ENCODE assay signal across 8 cellular contexts in genomic region chr4:3293410-3294391, GRCh38. TPM values are rescaled to one million over a fixed set of nuclear protein-coding genes. Genes with fewer than 3 reads are reported as not detected.
DNase-seq lines count a peak whose midpoint lies in the region; ATAC-seq and TF ChIP-seq lines count a peak whose summit lies in the region.

No MANE protein-coding gene starts in this region.

- H3K27me3 ChIP-seq in AG04450 (ENCODE audit: control insufficient read depth, insufficient read depth, low read length), result no peaks in the 10 kb centered on the region
- H3K27me3 ChIP-seq in brain microvascular endothelial cell (replicated peaks), result no peaks in the 10 kb centered on the region
- no peaks in the 10 kb centered on the region for H3K27me3 ChIP-seq in lower lobe of right lung (ENCODE audit: low read depth)
- H3K27me3 ChIP-seq in transverse colon, result no peaks in the 10 kb centered on the region

- in situ Hi-C loops in brain microvascular endothelial cell (cut with HindIII; ENCODE audit: low pct_ligation_motif_present, low sequenced_read_pairs) (no loop called here), transverse colon (cut with MboI; ENCODE audit: low pct_ligation_motif_present in 1 of 4, low pct_unique_long_range_greater_than_20kb in 1 of 4, low sequenced_read_pairs in 3 of 4) (no loop called here)

- peaks cover 3% of the 10 kb centered on the region for H3K36me3 Mint-ChIP-seq in IgD-negative memory B cell

- intact Hi-C loops in lower lobe of right lung (cut with DNase I) (no loop called here), transverse colon (cut with DNase I; ENCODE audit: low total_unique reads) (no loop called here)

- no peak for ATAC-seq in lower lobe of right lung

- H3K9me3 Mint-ChIP-seq in IgD-negative memory B cell, result no peaks in the 10 kb centered on the region

- no peak for TF ChIP-seq EP300 in transverse colon (IDR thresholded peaks at IDR 0.05; ENCODE audit: low read depth)

- TF ChIP-seq POLR2A in transverse colon (IDR thresholded peaks at IDR 0.05), result no peak

- DNase-seq in AG04450 (ENCODE audit: low read depth, low spot score) (no peak), brain microvascular endothelial cell (no peak), lower lobe of right lung (no peak), transverse colon (no peak), AML-193 (lab: John Stamatoyannopoulos, UW) (no peak), GDM1 (lab: John Stamatoyannopoulos, UW) (no peak), NCI-H446 (lab: John Stamatoyannopoulos, UW) (no peak)

- 17 to 50% methylated on average over 4 to 31 of the region's 42 CpGs for WGBS in transverse colon (ENCODE audit: low coverage in 1 of 2), 2 donors

- H3K36me3 ChIP-seq in brain microvascular endothelial cell (replicated peaks) (no peaks in the 10 kb centered on the region), lower lobe of right lung (no peaks in the 10 kb centered on the region), transverse colon (no peaks in the 10 kb centered on the region)

- peaks cover 6 to 11% (median 11%) of the 10 kb centered on the region in 3 donors for H3K4me1 Mint-ChIP-seq in IgD-negative memory B cell

- H3K4me3 ChIP-seq in AG04450 (ENCODE audit: low read depth, low read length), result peak overlapping the region; percentile 85
- peak overlapping the region; percentile 75 for H3K4me3 ChIP-seq in brain microvascular endothelial cell (ENCODE audit: low read depth, low read length)
- peak overlapping the region; percentile 61 for H3K4me3 ChIP-seq in lower lobe of right lung
- H3K4me3 ChIP-seq in transverse colon, result peak overlapping the region; percentile 57 to 94 (median 67)

- TF ChIP-seq CTCF in AG04450 (IDR thresholded peaks at IDR 0.05; ENCODE audit: low read depth, low read length), result no peak
- no peak for TF ChIP-seq CTCF in brain microvascular endothelial cell (IDR thresholded peaks at IDR 0.05; ENCODE audit: low read depth, low read length, missing control alignments)
- TF ChIP-seq CTCF in lower lobe of right lung (IDR thresholded peaks at IDR 0.05), result no peak
- no peak for TF ChIP-seq CTCF in transverse colon (IDR thresholded peaks at IDR 0.05)

- peaks cover 22% of the 10 kb centered on the region for H3K4me1 ChIP-seq in lower lobe of right lung
- H3K4me1 ChIP-seq in transverse colon, result peaks cover 0 to 24% (median 10%) of the 10 kb centered on the region in 4 donors

- H3K27me3 Mint-ChIP-seq in IgD-negative memory B cell, result peaks cover 8% of the 10 kb centered on the region

- POLR2A ChIA-PET in AG04450 (lab: Yijun Ruan, JAX), result interaction anchor here (0.6 to 1.5 kb wide), 3 partner anchors 10 to 83 kb away, joined by 3 to 4 read pairs (median 3); no protein-coding TSS in a partner anchor

- H3K9me3 ChIP-seq in AG04450 (ENCODE audit: control insufficient read depth, insufficient read depth, low read length) (peaks cover 13% of the 10 kb centered on the region), lower lobe of right lung (no peaks in the 10 kb centered on the region), transverse colon (no peaks in the 10 kb centered on the region)

- peak overlapping the region in 2 of 3 donors; percentile 10 to 92 for H3K27ac Mint-ChIP-seq in IgD-negative memory B cell

- peak overlapping the region; percentile 57 to 93 (median 83) for H3K4me3 Mint-ChIP-seq in IgD-negative memory B cell

- peak overlapping the region; percentile 52 for H3K27ac ChIP-seq in AG04450 (ENCODE audit: low read depth, low read length)
- H3K27ac ChIP-seq in brain microvascular endothelial cell, result peak overlapping the region; percentile 24
- peak overlapping the region; percentile 76 for H3K27ac ChIP-seq in lower lobe of right lung
- peak overlapping the region; percentile 84 to 92 (median 88) for H3K27ac ChIP-seq in transverse colon

- CTCF ChIA-PET in AG04450 (lab: Charles Lee), result interaction anchor here (1.7 kb wide), 1 partner anchor 186 kb away, joined by 4 read pairs; no protein-coding TSS in a partner anchor

RNA-seq across cellular contexts. Expression of gene RGS12, which starts 0.9 kb away (rescaled TPM):
- polyA plus RNA-seq in AG04450 (2011; rRNA removed) (12.5 and 13.9 TPM in 2 replicates), IgD-negative memory B cell (0.81 TPM)
- polyA minus RNA-seq in AG04450 (2011; rRNA and poly(A)+ RNA removed), result 20.9 and 53.4 TPM in 2 replicates
- total RNA-seq in lower lobe of right lung (59.5 TPM), transverse colon (10 to 100 TPM; 12.4 to 77.4 (median 17.3) TPM)

RNA-seq across cellular contexts. Expression of gene MSANTD1, which starts 44.7 kb away (rescaled TPM):
- polyA plus RNA-seq in AG04450 (2011; rRNA removed) (0.04 and 0.06 TPM in 2 replicates), IgD-negative memory B cell (not detected)
- polyA minus RNA-seq in AG04450 (2011; rRNA and poly(A)+ RNA removed), result 0.14 TPM in 1 of 2 replicates, not detected in the other
- total RNA-seq in lower lobe of right lung (1.9 TPM), transverse colon (1 to 10 TPM in 1 of 4 donors, under 1 TPM in 2, not detected in 1; 0.68 to 1.3 (median 0.80) TPM)

Comparison
In these comparisons a context has a peak if more than half of its experiments do, and no peak if none do; other contexts are left out.
1. H3K27ac ChIP-seq: peak in every context shown above with its lines; median percentile 88 in transverse colon; 76 in lower lobe of right lung; 52 in AG04450; 24 in brain microvascular endothelial cell.